In the genomic region with DNA sequence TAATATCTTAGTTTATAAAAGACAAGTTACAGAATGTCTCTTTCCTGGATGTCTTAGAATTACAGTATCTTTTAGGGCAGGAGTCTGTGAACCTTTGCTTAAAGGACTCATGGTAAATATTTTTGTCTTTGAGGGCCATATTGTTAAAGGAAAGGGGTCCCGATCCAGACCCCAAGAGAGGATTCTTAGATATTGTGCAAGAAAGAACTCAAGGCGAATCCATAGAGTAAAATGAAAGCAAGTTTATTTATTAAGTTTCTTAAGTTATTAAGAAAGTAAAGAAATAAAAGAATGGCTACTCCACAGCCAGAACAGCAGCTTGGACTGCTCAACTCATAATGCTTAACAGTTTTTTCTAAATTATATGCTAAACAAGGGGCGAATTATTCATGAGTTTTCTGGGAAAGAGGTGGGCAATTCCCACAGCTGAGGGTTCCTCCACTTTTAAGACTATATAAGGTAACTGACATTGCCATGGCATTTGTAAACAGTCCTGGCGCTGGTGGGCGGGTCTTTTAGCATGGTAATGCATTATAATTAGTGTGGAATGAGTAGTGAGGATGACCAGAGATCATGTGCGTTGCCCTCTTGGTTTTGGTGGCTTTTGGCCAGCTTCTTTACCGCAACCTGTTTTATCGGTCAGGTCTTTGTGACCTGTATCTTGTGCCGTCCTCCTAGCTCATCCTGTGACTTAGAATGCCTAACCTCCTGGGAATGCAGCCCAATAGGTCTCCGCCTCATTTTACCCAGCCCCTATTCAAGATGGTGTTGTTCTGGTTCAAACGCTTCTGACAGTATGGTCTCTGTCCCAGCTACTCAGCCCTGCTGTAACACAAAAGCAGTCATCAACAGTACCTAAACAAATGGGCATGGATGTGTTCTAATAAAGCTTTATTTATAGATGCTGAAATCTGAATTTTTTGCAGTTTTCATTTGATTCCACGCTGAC, we compare ENCODE assay signal across 20 cellular contexts. TPM values are rescaled to one million over a fixed set of nuclear protein-coding genes. Genes with fewer than 3 reads are reported as not detected.
DNase-seq lines count a peak whose midpoint lies in the region; ATAC-seq lines count a peak whose summit lies in the region.
"Had no signal": no experiment of that assay in that cellular context is flagged by ENCODE, and none has a peak within 500 bp of the region (broad histone marks: within the 10 kb centered on the region; RNA-seq: fewer than 3 reads in every experiment).

No MANE protein-coding gene starts in this region.

- H3K4me3 ChIP-seq in HUES64 (ENCODE audit: low read length) (no peak overlapping the region), mesenchymal stem cell (ENCODE audit: insufficient read depth in 1 of 2, low read depth in 1 of 2, low read length in 2 of 2) (no peak overlapping the region)
- H3K4me3 ChIP-seq: GM12878, MG63, Peyer's patch had no signal

- no peak overlapping the region for H3K23ac ChIP-seq in mesenchymal stem cell (ENCODE audit: low read length in 2 of 2)

- H3K27ac ChIP-seq in HUES64 (ENCODE audit: low read depth, low read length), result 0 out of 2 replicates have a peak overlapping the region, but pooled peaks have one; percentile 13
- no peak overlapping the region for H3K27ac ChIP-seq in mesenchymal stem cell (ENCODE audit: low read length, poor library complexity, severe bottlenecking)
- H3K27ac ChIP-seq: Peyer's patch had no signal

- no peaks in the 10 kb centered on the region for H3K9me3 ChIP-seq in HUES64 (ENCODE audit: insufficient read depth, low read depth, low read length)
- no peaks in the 10 kb centered on the region for H3K9me3 ChIP-seq in mesenchymal stem cell (ENCODE audit: control insufficient read depth, low read length)
- H3K9me3 ChIP-seq: BE2C, MG63, Peyer's patch had no signal

- H2AK5ac ChIP-seq in mesenchymal stem cell (ENCODE audit: low read length, severe bottlenecking), result peak overlapping the region; percentile 27

- H3K79me1 ChIP-seq in mesenchymal stem cell (replicated peaks; ENCODE audit: low read length, poor library complexity, severe bottlenecking), result peaks cover 46% of the 10 kb centered on the region

- peak; percentile 43 for DNase-seq in activated CD8-positive, alpha-beta memory T cell treated with anti-CD3 and anti-CD28 coated beads for 24 hours
- DNase-seq in activated CD8-positive, alpha-beta memory T cell treated with anti-CD3 and anti-CD28 coated beads, Interleukin-2, amount 50 U/mL, for 4 hours, result no peak
- DNase-seq in ecto neural progenitor cell (ENCODE audit: low spot score), result peak; percentile 22
- DNase-seq in mesenchymal stem cell, result peak; percentile 46
- no peak for DNase-seq in dermis blood vessel endothelial cell
- no peak for DNase-seq in NCI-H345 treated with DMSO at 0.1 percent for 48 hours (lab: John Stamatoyannopoulos, UW; ENCODE audit: unreplicated experiment)
- DNase-seq: BE2C; CD4-positive, CD25-positive, alpha-beta regulatory T cell; COR-L47; DMS53; EL; Karpas-422; MG63; NCI-H1048; NCI-H1436 treated with DMSO at 0.1 percent for 48 hours; NCI-H2081 had no signal

- H2BK5ac ChIP-seq in mesenchymal stem cell (ENCODE audit: low read depth, low read length, poor library complexity, severe bottlenecking), result no peak overlapping the region

- H4K8ac ChIP-seq in mesenchymal stem cell (ENCODE audit: low read length), result peak overlapping the region; percentile 24

- H3K27me3 ChIP-seq in HUES64 (ENCODE audit: insufficient read depth, low read length) (no peaks in the 10 kb centered on the region), mesenchymal stem cell (ENCODE audit: control insufficient read depth in 1 of 2, insufficient read depth in 1 of 2, low read length in 2 of 2) (no peaks in the 10 kb centered on the region)
- H3K27me3 ChIP-seq: BE2C, MG63, Peyer's patch had no signal

- no peak overlapping the region for H2BK15ac ChIP-seq in mesenchymal stem cell (ENCODE audit: low read depth, poor library complexity, severe bottlenecking)

- peak overlapping the region; percentile 28 to 77 for H3K18ac ChIP-seq in mesenchymal stem cell (ENCODE audit: low read depth in 1 of 2, low read length in 2 of 2)

- no peaks in the 10 kb centered on the region for H3K4me1 ChIP-seq in HUES64 (ENCODE audit: insufficient read depth, low read length)
- H3K4me1 ChIP-seq in mesenchymal stem cell (ENCODE audit: control insufficient read depth, insufficient read depth, low read depth, low read length), result peaks cover 7% of the 10 kb centered on the region
- H3K4me1 ChIP-seq: BE2C had no signal

- H2BK12ac ChIP-seq in mesenchymal stem cell (ENCODE audit: low read length in 2 of 2), result peak overlapping the region in 1 of 2 experiments; percentile 49

- no peak overlapping the region for H2BK120ac ChIP-seq in mesenchymal stem cell (ENCODE audit: low read depth, low read length)

- 88% methylated on average over 12 of the region's 12 CpGs for WGBS in HUES64
- WGBS in mesenchymal stem cell, result 92% methylated on average over 10 of the region's 12 CpGs

- H2AFZ ChIP-seq in mesenchymal stem cell (ENCODE audit: low read depth, low read length), result no peak overlapping the region

- no peak overlapping the region for H3K4me2 ChIP-seq in mesenchymal stem cell (ENCODE audit: low read length, poor library complexity, severe bottlenecking)

- peak overlapping the region in 1 of 2 experiments; percentile 71 for H3K4ac ChIP-seq in mesenchymal stem cell (ENCODE audit: low read depth in 1 of 2, low read length in 2 of 2)

- ATAC-seq in GM21619 (IDR thresholded peaks at IDR 0.05; ENCODE audit: unreplicated experiment), result no peak
- ATAC-seq: GM12878 had no signal

- H3K36me3 ChIP-seq in HUES64 (ENCODE audit: insufficient read depth, low read length) (no peaks in the 10 kb centered on the region), mesenchymal stem cell (ENCODE audit: control insufficient read depth in 1 of 2, insufficient read depth in 2 of 2, low read depth in 1 of 2, low read length in 2 of 2) (peaks cover 0 to 45% of the 10 kb centered on the region in 2 experiments)
- H3K36me3 ChIP-seq: BE2C, Peyer's patch had no signal

- H4K91ac ChIP-seq in mesenchymal stem cell (ENCODE audit: low read length), result peak overlapping the region; percentile 78

- H3K9ac ChIP-seq in HUES64 (ENCODE audit: low read depth, low read length) (no peak overlapping the region), mesenchymal stem cell (ENCODE audit: low read length) (no peak overlapping the region)

- no peak overlapping the region for H3K14ac ChIP-seq in mesenchymal stem cell (ENCODE audit: low read length in 2 of 2)

RNA-seq across cellular contexts. Expression of a gene that starts 53.2 kb away (rescaled TPM):
- 16.8 TPM for polyA plus RNA-seq in HUES64 (2013, experiment 1 of 2)
- polyA plus RNA-seq in HUES64 (2013, experiment 2 of 2), result 19.9 TPM
- polyA plus RNA-seq in mesenchymal stem cell (2013, experiment 1 of 2), result 34.5 TPM
- 34.0 TPM for polyA plus RNA-seq in mesenchymal stem cell (2013, experiment 2 of 2)
- total RNA-seq in dermis blood vessel endothelial cell, result 12.5 and 12.6 TPM in 2 replicates

Comparison
In these comparisons a context has a peak if more than half of its experiments do, and no peak if none do; other contexts are left out.
1. DNase-seq: peak in activated CD8-positive, alpha-beta memory T cell treated with anti-CD3 and anti-CD28 coated beads for 24 hours (single experiment), ecto neural progenitor cell (single experiment) and mesenchymal stem cell (single experiment); none in activated CD8-positive, alpha-beta memory T cell treated with anti-CD3 and anti-CD28 coated beads, Interleukin-2, amount 50 U/mL, for 4 hours (single experiment), dermis blood vessel endothelial cell (single experiment) and NCI-H345 treated with DMSO at 0.1 percent for 48 hours (single experiment).